Comparison of ENCODE assay signal across 9 cellular contexts in genomic region chr2:241933175-241933911, GRCh38.
DNase-seq lines count a peak whose midpoint lies in the region; ATAC-seq and TF ChIP-seq lines count a peak whose summit lies in the region.
"Had no signal": no experiment of that assay in that cellular context is flagged by ENCODE, and none has a peak within 500 bp of the region (broad histone marks: within the 10 kb centered on the region; RNA-seq: fewer than 3 reads in every experiment).

No MANE protein-coding gene starts in this region.

- intact Hi-C loops in upper lobe of right lung (cut with DNase I), result no loop called here

- no peak overlapping the region for H3K9ac ChIP-seq in mesenchymal stem cell (ENCODE audit: low read length)

- H2BK120ac ChIP-seq in mesenchymal stem cell (ENCODE audit: low read depth, low read length), result no peak overlapping the region

- no peak overlapping the region for H2BK15ac ChIP-seq in mesenchymal stem cell (ENCODE audit: low read depth, poor library complexity, severe bottlenecking)

- H3K14ac ChIP-seq in mesenchymal stem cell (ENCODE audit: low read length in 2 of 2), result no peak overlapping the region

- H3K23ac ChIP-seq in mesenchymal stem cell (ENCODE audit: low read length in 2 of 2), result peak overlapping the region in 1 of 2 experiments; percentile 63

- H3K36me3 ChIP-seq in mesenchymal stem cell (ENCODE audit: control insufficient read depth in 1 of 2, insufficient read depth in 2 of 2, low read depth in 1 of 2, low read length in 2 of 2), result no peaks in the 10 kb centered on the region
- no peaks in the 10 kb centered on the region for H3K36me3 ChIP-seq in upper lobe of right lung

- H3K36me3 Mint-ChIP-seq in activated T-cell treated with anti-CD3 and anti-CD28 coated beads, Interleukin-2, amount 50 U/mL, for 24 hours (ENCODE audit: low read depth), result peaks cover 12% of the 10 kb centered on the region

- H3K4me3 ChIP-seq in mesenchymal stem cell (ENCODE audit: insufficient read depth in 1 of 2, low read depth in 1 of 2, low read length in 2 of 2) (no peak overlapping the region), upper lobe of right lung (no peak overlapping the region)

- H3K27ac Mint-ChIP-seq in activated T-cell treated with anti-CD3 and anti-CD28 coated beads, Interleukin-2, amount 50 U/mL, for 24 hours, result no peak overlapping the region

- H2BK12ac ChIP-seq in mesenchymal stem cell (ENCODE audit: low read length in 2 of 2), result no peak overlapping the region

- peak overlapping the region in 1 of 2 experiments; percentile 44 for H3K18ac ChIP-seq in mesenchymal stem cell (ENCODE audit: low read depth in 1 of 2, low read length in 2 of 2)

- peak; percentile 2 for DNase-seq in activated T-cell treated with anti-CD3 and anti-CD28 coated beads, Interleukin-2, amount 50 U/mL, for 24 hours
- no peak for DNase-seq in activated T-cell treated with anti-CD3 and anti-CD28 coated beads, Interleukin-2, amount 50 U/mL, for 48 hours
- DNase-seq in caudate nucleus (lab: John Stamatoyannopoulos, UW) (peak in 25 of 61 donors; percentile 11 to 65 (median 29)), mesenchymal stem cell (peak; percentile 59), upper lobe of right lung (peak; percentile 51), NCI-H2029 treated with DMSO at 0.1 percent for 48 hours (lab: John Stamatoyannopoulos, UW) (no peak), NCI-H2029 (lab: John Stamatoyannopoulos, UW) (no peak)
- DNase-seq in stimulated activated CD4-positive, alpha-beta T cell treated with anti-CD3 and anti-CD28 coated beads, Interleukin-12 subunit alpha, Interleukin-12 subunit beta, amount 100 ng/mL, for 4 hours, result no peak
- DNase-seq: foreskin melanocyte had no signal

- H2BK5ac ChIP-seq in mesenchymal stem cell (ENCODE audit: low read depth, low read length, poor library complexity, severe bottlenecking), result no peak overlapping the region

- no peak overlapping the region for H2AK5ac ChIP-seq in mesenchymal stem cell (ENCODE audit: low read length, severe bottlenecking)

- H2AFZ ChIP-seq in mesenchymal stem cell (ENCODE audit: low read depth, low read length), result no peak overlapping the region

- H3K4me1 ChIP-seq in mesenchymal stem cell (ENCODE audit: control insufficient read depth, insufficient read depth, low read depth, low read length), result peaks cover 7% of the 10 kb centered on the region
- peaks cover 4% of the 10 kb centered on the region for H3K4me1 ChIP-seq in upper lobe of right lung

- H3K27ac ChIP-seq in caudate nucleus (ENCODE audit: low read depth, low read length) (peak overlapping the region; percentile 81), mesenchymal stem cell (ENCODE audit: low read length, poor library complexity, severe bottlenecking) (peak overlapping the region; percentile 53), upper lobe of right lung (peak overlapping the region; percentile 36)

- no peaks in the 10 kb centered on the region for H3K27me3 ChIP-seq in mesenchymal stem cell (ENCODE audit: control insufficient read depth in 1 of 2, insufficient read depth in 1 of 2, low read length in 2 of 2)
- no peaks in the 10 kb centered on the region for H3K27me3 ChIP-seq in upper lobe of right lung

- H3K79me1 ChIP-seq in mesenchymal stem cell (replicated peaks; ENCODE audit: low read length, poor library complexity, severe bottlenecking), result no peaks in the 10 kb centered on the region

- no peaks in the 10 kb centered on the region for H3K9me3 Mint-ChIP-seq in activated T-cell treated with anti-CD3 and anti-CD28 coated beads, Interleukin-2, amount 50 U/mL, for 24 hours

- WGBS in mesenchymal stem cell, result 29% methylated on average over 9 of the region's 11 CpGs

- H3K4me1 Mint-ChIP-seq in activated T-cell treated with anti-CD3 and anti-CD28 coated beads, Interleukin-2, amount 50 U/mL, for 24 hours (ENCODE audit: low read depth), result peaks cover 9% of the 10 kb centered on the region

- H3K4me2 ChIP-seq in mesenchymal stem cell (ENCODE audit: low read length, poor library complexity, severe bottlenecking), result no peak overlapping the region

- no peak overlapping the region for H4K91ac ChIP-seq in mesenchymal stem cell (ENCODE audit: low read length)

- peak; percentile 49 for ATAC-seq in upper lobe of right lung

- no peaks in the 10 kb centered on the region for H3K9me3 ChIP-seq in mesenchymal stem cell (ENCODE audit: control insufficient read depth, low read length)
- no peaks in the 10 kb centered on the region for H3K9me3 ChIP-seq in upper lobe of right lung

- no peak overlapping the region for H4K8ac ChIP-seq in mesenchymal stem cell (ENCODE audit: low read length)

- TF ChIP-seq CTCF in upper lobe of right lung (IDR thresholded peaks at IDR 0.05), result no peak

- no peaks in the 10 kb centered on the region for H3K27me3 Mint-ChIP-seq in activated T-cell treated with anti-CD3 and anti-CD28 coated beads, Interleukin-2, amount 50 U/mL, for 24 hours

- no peak overlapping the region for H3K4me3 Mint-ChIP-seq in activated T-cell treated with anti-CD3 and anti-CD28 coated beads, Interleukin-2, amount 50 U/mL, for 24 hours

- no peak overlapping the region for H3K4ac ChIP-seq in mesenchymal stem cell (ENCODE audit: low read depth in 1 of 2, low read length in 2 of 2)

Comparison
In these comparisons a context has a peak if more than half of its experiments do, and no peak if none do; other contexts are left out.
1. DNase-seq: peak in activated T-cell treated with anti-CD3 and anti-CD28 coated beads, Interleukin-2, amount 50 U/mL, for 24 hours (single experiment), mesenchymal stem cell (single experiment) and upper lobe of right lung (single experiment); none in activated T-cell treated with anti-CD3 and anti-CD28 coated beads, Interleukin-2, amount 50 U/mL, for 48 hours (0 of 2), NCI-H2029 treated with DMSO at 0.1 percent for 48 hours (single experiment), NCI-H2029 (single experiment) and stimulated activated CD4-positive, alpha-beta T cell treated with anti-CD3 and anti-CD28 coated beads, Interleukin-12 subunit alpha, Interleukin-12 subunit beta, amount 100 ng/mL, for 4 hours (single experiment).
2. Peak in every context shown above with its lines, with median percentiles within 50 percentile points of each other: H3K27ac ChIP-seq.